In genomic region chr5:10601246-10602030, GRCh38 we compare ENCODE assay signal across 8 cellular contexts. TPM values are rescaled to one million over a fixed set of nuclear protein-coding genes. Genes with fewer than 3 reads are reported as not detected.
A peak's percentile ranks its signal among the peaks of the same experiment; 100 is the strongest.
DNase-seq lines count a peak whose midpoint lies in the region; FAIRE-seq and TF ChIP-seq lines count a peak whose summit lies in the region.

No MANE protein-coding gene starts in this region.

- TF ChIP-seq POLR2A in GM12891 (IDR thresholded peaks at IDR 0.05; ENCODE audit: low read depth, low read length) = no peak; the same call in 1 of the 2 replicates
- no peak for TF ChIP-seq POLR2A in H54 (IDR thresholded peaks at IDR 0.05; ENCODE audit: low read depth, low read length)

- H2AFZ ChIP-seq in Karpas-422 (ENCODE audit: low read length) = peak overlapping the region; percentile 42; the same call in 1 of the 2 replicates

- POLR2A ChIA-PET in RWPE1 (lab: Yijun Ruan, JAX; ENCODE audit: low non-redundant PET) = no interaction called here

- no peaks in the 10 kb centered on the region for H3K9me3 ChIP-seq in Karpas-422 (ENCODE audit: low read length)

- H3K4me2 ChIP-seq in Karpas-422 (ENCODE audit: low read depth, low read length, poor library complexity, severe bottlenecking) = peak overlapping the region; percentile 55

- H3K9me2 ChIP-seq in Karpas-422 (replicated peaks; ENCODE audit: insufficient read depth, low read length) = no peaks in the 10 kb centered on the region

- no peak for DNase-seq in GM12891 (ENCODE audit: insufficient read length, low spot score)
- DNase-seq in H54 (ENCODE audit: insufficient read length, low spot score) = peak; percentile 50
- peak; percentile 55 for DNase-seq in Karpas-422
- DNase-seq in RWPE1 (ENCODE audit: low spot score) = peak; percentile 93
- peak; percentile 91 for DNase-seq in midbrain (lab: John Stamatoyannopoulos, UW)
- DNase-seq in urothelium cell line (ENCODE audit: low spot score) = peak; percentile 92
- DNase-seq in activated CD4-positive, alpha-beta T cell treated with anti-CD3 and anti-CD28 coated beads for 48 hours = no peak

- no peaks in the 10 kb centered on the region for H3K27me3 ChIP-seq in Karpas-422 (ENCODE audit: low read length)

- H3K9ac ChIP-seq in Karpas-422 (ENCODE audit: low read length) = peak overlapping the region; percentile 26; the same call in 1 of the 2 replicates

- H3K36me3 ChIP-seq in Karpas-422 (ENCODE audit: insufficient read depth, low read length) = no peaks in the 10 kb centered on the region

- H4K20me1 ChIP-seq in Karpas-422 (ENCODE audit: insufficient read depth, low read depth, low read length) = no peaks in the 10 kb centered on the region

- peak overlapping the region; percentile 36; the same call in 1 of the 2 replicates for H3K4me3 ChIP-seq in Karpas-422 (ENCODE audit: low read length)

- no peaks in the 10 kb centered on the region for H3K79me2 ChIP-seq in Karpas-422 (ENCODE audit: low read length)

- no peak for TF ChIP-seq CTCF in RWPE1 (conservative IDR thresholded peaks at IDR 0.05; ENCODE audit: low read depth)

- no peak overlapping the region for H3K27ac ChIP-seq in Karpas-422 (ENCODE audit: low read length)
- peak overlapping the region; percentile 95 for H3K27ac ChIP-seq in RWPE1

- FAIRE-seq in GM12891 (lab: Jason Lieb, UNC) (peak; percentile 74), H54 (lab: Jason Lieb, UNC) (peak; percentile 76), endometrium (lab: Jason Lieb, UNC) (peak; percentile 15), urothelium cell line (lab: Jason Lieb, UNC) (peak; percentile 93)

- CTCF ChIA-PET in RWPE1 (lab: Yijun Ruan, JAX) = interaction anchor here (0.7 to 0.9 kb wide), 2 partner anchors 26 to 34 kb away, joined by 3 to 4 read pairs; no protein-coding TSS in a partner anchor

- peaks cover 47% of the 10 kb centered on the region for H3K4me1 ChIP-seq in Karpas-422 (ENCODE audit: low read length)

TF ChIP-seq in GM12891, 5 proteins besides CTCF, POLR2A, EP300 and RAD21:
- peak; percentile 51; the same call in 1 of the 2 replicates for TF ChIP-seq POLR2AphosphoS5 (IDR thresholded peaks at IDR 0.05; ENCODE audit: low read depth, low read length)
- no peak for TF ChIP-seq PAX5 (IDR thresholded peaks at IDR 0.05; ENCODE audit: insufficient read depth, low read length, severe bottlenecking)

RNA-seq across cellular contexts. Expression of gene ANKRD33B, which starts 37.6 kb away (rescaled TPM):
- polyA plus RNA-seq in GM12891 (2012; ENCODE audit: low read depth, missing spikeins) = 27.9 TPM
- 0.48 and 0.90 TPM in 2 replicates for total RNA-seq in Karpas-422 (2014; rRNA removed; shearing (Covaris generic); ENCODE audit: low replicate concordance)

Comparison
In these comparisons a context has a peak if more than half of its experiments do, and no peak if none do; other contexts are left out.
1. DNase-seq: peak in H54 (single experiment), Karpas-422 (single experiment), RWPE1 (single experiment), midbrain (single experiment) and urothelium cell line (single experiment); none in GM12891 (single experiment) and activated CD4-positive, alpha-beta T cell treated with anti-CD3 and anti-CD28 coated beads for 48 hours (single experiment).